ENCODE assay signal across 1 cellular context in the genomic region with DNA sequence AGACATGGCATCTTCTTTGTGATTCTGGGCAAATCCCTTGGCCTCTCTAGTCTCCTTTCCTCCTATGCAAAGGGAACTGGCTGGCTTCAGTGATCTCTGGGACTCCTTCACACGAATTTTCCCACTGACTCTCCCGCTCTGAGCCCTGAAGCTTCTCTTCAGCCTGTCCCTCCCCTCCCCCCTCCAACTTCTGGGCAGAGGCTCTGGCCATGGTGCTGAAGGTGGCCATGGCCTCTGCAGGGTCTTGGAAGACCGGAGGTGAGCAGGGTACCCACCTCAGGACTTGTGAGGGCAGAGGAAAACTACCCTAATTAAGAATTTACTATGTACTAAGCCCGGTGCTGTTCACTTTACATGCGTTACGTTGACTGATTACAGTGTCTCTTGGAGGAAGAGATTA.
TF ChIP-seq lines count a peak whose summit lies in the region.

No MANE protein-coding gene starts in this region.

TF ChIP-seq in WTC11, 78 proteins besides CTCF, POLR2A, EP300 and RAD21 (continued from another document and continues in another):
- TF ChIP-seq, protein P1, sequence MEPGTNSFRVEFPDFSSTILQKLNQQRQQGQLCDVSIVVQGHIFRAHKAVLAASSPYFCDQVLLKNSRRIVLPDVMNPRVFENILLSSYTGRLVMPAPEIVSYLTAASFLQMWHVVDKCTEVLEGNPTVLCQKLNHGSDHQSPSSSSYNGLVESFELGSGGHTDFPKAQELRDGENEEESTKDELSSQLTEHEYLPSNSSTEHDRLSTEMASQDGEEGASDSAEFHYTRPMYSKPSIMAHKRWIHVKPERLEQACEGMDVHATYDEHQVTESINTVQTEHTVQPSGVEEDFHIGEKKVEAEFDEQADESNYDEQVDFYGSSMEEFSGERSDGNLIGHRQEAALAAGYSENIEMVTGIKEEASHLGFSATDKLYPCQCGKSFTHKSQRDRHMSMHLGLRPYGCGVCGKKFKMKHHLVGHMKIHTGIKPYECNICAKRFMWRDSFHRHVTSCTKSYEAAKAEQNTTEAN (CRISPR knock-in tag; IDR thresholded peaks at IDR 0.05) = 0 out of 2 replicates have a peak, but pooled peaks have one; percentile 55
- TF ChIP-seq FOXJ3 (CRISPR knock-in tag; IDR thresholded peaks at IDR 0.05; ENCODE audit: borderline replicate concordance) (peak; percentile 72; the same call in 1 of the 2 replicates), ELF4 (CRISPR knock-in tag; IDR thresholded peaks at IDR 0.05; ENCODE audit: low read depth) (no peak), HMGA2 (CRISPR knock-in tag; IDR thresholded peaks at IDR 0.05) (no peak), ZNF532 (CRISPR knock-in tag; IDR thresholded peaks at IDR 0.05; ENCODE audit: borderline replicate concordance) (no peak), STAT6 (CRISPR knock-in tag; conservative IDR thresholded peaks at IDR 0.05; ENCODE audit: low read depth) (no peak), RORB (CRISPR knock-in tag; IDR thresholded peaks at IDR 0.05) (no peak), ZNF396 (CRISPR knock-in tag; IDR thresholded peaks at IDR 0.05; ENCODE audit: borderline replicate concordance) (no peak), ZNF263 (CRISPR knock-in tag; IDR thresholded peaks at IDR 0.05; ENCODE audit: low read depth) (no peak), USF1 (CRISPR knock-in tag; IDR thresholded peaks at IDR 0.05) (peak; percentile 62; the same call in 1 of the 2 replicates), SMAD3 (CRISPR knock-in tag; IDR thresholded peaks at IDR 0.05; ENCODE audit: borderline replicate concordance) (peak; percentile 91; the same call in 1 of the 2 replicates), SOX15 (CRISPR knock-in tag; IDR thresholded peaks at IDR 0.05) (no peak), GABPB1 (CRISPR knock-in tag; IDR thresholded peaks at IDR 0.05) (no peak), TCF7 (CRISPR knock-in tag; IDR thresholded peaks at IDR 0.05; ENCODE audit: low read depth) (no peak), RELA (CRISPR knock-in tag; IDR thresholded peaks at IDR 0.05; ENCODE audit: borderline replicate concordance) (no peak), TEAD4 (CRISPR knock-in tag; IDR thresholded peaks at IDR 0.05) (peak; percentile 83; the same call in 1 of the 2 replicates), ZNF138 (CRISPR knock-in tag; conservative IDR thresholded peaks at IDR 0.05) (peak; percentile 92; the same call in 1 of the 2 replicates), GRHL2 (CRISPR knock-in tag; IDR thresholded peaks at IDR 0.05; ENCODE audit: insufficient replicate concordance, severe bottlenecking) (no peak), E2F1 (CRISPR knock-in tag; IDR thresholded peaks at IDR 0.05) (0 out of 2 replicates have a peak, but pooled peaks have one; percentile 41), ZNF671 (CRISPR knock-in tag; IDR thresholded peaks at IDR 0.05) (no peak), ZSCAN18 (CRISPR knock-in tag; IDR thresholded peaks at IDR 0.05) (no peak), ATF1 (CRISPR knock-in tag; IDR thresholded peaks at IDR 0.05) (no peak), ZNF416 (CRISPR knock-in tag; IDR thresholded peaks at IDR 0.05) (no peak)
- TF ChIP-seq, protein P2, sequence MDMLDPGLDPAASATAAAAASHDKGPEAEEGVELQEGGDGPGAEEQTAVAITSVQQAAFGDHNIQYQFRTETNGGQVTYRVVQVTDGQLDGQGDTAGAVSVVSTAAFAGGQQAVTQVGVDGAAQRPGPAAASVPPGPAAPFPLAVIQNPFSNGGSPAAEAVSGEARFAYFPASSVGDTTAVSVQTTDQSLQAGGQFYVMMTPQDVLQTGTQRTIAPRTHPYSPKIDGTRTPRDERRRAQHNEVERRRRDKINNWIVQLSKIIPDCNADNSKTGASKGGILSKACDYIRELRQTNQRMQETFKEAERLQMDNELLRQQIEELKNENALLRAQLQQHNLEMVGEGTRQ (CRISPR knock-in tag; IDR thresholded peaks at IDR 0.05) = no peak; the same call in 1 of the 2 replicates
- TF ChIP-seq, protein P3, sequence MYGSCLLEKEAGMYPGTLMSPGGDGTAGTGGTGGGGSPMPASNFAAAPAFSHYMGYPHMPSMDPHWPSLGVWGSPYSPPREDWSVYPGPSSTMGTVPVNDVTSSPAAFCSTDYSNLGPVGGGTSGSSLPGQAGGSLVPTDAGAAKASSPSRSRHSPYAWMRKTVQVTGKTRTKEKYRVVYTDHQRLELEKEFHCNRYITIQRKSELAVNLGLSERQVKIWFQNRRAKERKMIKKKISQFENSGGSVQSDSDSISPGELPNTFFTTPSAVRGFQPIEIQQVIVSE (CRISPR knock-in tag; IDR thresholded peaks at IDR 0.05; ENCODE audit: borderline replicate concordance) = no peak
- TF ChIP-seq, protein P4, sequence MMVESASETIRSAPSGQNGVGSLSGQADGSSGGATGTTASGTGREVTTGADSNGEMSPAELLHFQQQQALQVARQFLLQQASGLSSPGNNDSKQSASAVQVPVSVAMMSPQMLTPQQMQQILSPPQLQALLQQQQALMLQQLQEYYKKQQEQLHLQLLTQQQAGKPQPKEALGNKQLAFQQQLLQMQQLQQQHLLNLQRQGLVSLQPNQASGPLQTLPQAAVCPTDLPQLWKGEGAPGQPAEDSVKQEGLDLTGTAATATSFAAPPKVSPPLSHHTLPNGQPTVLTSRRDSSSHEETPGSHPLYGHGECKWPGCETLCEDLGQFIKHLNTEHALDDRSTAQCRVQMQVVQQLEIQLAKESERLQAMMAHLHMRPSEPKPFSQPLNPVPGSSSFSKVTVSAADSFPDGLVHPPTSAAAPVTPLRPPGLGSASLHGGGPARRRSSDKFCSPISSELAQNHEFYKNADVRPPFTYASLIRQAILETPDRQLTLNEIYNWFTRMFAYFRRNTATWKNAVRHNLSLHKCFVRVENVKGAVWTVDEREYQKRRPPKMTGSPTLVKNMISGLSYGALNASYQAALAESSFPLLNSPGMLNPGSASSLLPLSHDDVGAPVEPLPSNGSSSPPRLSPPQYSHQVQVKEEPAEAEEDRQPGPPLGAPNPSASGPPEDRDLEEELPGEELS (CRISPR knock-in tag; IDR thresholded peaks at IDR 0.05) = peak; percentile 95
- TF ChIP-seq, protein P5, sequence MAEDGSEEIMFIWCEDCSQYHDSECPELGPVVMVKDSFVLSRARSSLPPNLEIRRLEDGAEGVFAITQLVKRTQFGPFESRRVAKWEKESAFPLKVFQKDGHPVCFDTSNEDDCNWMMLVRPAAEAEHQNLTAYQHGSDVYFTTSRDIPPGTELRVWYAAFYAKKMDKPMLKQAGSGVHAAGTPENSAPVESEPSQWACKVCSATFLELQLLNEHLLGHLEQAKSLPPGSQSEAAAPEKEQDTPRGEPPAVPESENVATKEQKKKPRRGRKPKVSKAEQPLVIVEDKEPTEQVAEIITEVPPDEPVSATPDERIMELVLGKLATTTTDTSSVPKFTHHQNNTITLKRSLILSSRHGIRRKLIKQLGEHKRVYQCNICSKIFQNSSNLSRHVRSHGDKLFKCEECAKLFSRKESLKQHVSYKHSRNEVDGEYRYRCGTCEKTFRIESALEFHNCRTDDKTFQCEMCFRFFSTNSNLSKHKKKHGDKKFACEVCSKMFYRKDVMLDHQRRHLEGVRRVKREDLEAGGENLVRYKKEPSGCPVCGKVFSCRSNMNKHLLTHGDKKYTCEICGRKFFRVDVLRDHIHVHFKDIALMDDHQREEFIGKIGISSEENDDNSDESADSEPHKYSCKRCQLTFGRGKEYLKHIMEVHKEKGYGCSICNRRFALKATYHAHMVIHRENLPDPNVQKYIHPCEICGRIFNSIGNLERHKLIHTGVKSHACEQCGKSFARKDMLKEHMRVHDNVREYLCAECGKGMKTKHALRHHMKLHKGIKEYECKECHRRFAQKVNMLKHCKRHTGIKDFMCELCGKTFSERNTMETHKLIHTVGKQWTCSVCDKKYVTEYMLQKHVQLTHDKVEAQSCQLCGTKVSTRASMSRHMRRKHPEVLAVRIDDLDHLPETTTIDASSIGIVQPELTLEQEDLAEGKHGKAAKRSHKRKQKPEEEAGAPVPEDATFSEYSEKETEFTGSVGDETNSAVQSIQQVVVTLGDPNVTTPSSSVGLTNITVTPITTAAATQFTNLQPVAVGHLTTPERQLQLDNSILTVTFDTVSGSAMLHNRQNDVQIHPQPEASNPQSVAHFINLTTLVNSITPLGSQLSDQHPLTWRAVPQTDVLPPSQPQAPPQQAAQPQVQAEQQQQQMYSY (CRISPR knock-in tag; IDR thresholded peaks at IDR 0.05) = no peak
- TF ChIP-seq, protein P6, sequence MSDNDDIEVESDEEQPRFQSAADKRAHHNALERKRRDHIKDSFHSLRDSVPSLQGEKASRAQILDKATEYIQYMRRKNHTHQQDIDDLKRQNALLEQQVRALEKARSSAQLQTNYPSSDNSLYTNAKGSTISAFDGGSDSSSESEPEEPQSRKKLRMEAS (CRISPR knock-in tag; IDR thresholded peaks at IDR 0.05) = no peak
